1 cellular context compared by ENCODE assay signal in the genomic region with DNA sequence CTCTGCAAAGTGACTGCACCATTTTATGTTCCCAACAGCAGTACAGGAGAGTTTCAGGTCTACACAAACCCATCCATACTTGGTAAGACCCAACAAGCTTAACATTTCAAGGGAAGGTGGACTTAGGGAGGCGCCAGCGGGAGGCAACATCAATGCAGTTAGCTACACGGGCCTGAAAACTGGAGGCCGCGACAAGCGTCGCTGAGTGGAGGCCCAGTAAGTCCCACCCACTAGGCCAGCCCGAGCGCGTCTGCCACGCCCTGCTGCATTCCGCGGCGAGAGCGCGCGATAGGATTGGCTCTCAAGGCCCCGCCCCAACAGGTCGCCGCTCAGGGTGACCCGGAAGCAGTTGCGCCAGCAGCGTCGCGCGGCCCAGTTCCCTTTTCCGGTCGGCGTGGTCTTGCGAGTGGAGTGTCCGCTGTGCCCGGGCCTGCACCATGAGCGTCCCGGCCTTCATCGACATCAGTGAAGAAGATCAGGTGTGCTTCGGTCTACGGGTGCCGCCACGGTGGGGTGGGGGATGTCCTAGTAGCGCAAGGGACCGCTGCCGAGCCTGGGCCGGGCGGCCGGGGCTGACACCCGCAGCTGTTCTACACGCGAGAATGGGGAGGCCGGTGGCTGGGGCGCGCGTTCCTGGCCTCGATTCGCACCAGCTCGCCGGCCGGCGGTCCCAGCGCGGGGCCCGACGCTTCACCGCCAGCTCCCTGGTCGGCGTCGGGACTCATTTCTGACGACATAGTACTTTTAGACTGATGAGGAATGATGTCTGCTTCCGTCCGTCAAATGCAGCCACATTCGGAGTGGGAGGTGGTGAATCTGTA.
TF ChIP-seq lines count a peak whose summit lies in the region.

A gene (plus strand): TSS at position 381 of the 821 bp plus-strand sequence. CDS start 57 bp downstream, at position 438.

TF ChIP-seq in HepG2, 621 proteins besides CTCF, POLR2A, EP300 and RAD21 (continued from another document and continues in another):
- TF ChIP-seq, protein P1, sequence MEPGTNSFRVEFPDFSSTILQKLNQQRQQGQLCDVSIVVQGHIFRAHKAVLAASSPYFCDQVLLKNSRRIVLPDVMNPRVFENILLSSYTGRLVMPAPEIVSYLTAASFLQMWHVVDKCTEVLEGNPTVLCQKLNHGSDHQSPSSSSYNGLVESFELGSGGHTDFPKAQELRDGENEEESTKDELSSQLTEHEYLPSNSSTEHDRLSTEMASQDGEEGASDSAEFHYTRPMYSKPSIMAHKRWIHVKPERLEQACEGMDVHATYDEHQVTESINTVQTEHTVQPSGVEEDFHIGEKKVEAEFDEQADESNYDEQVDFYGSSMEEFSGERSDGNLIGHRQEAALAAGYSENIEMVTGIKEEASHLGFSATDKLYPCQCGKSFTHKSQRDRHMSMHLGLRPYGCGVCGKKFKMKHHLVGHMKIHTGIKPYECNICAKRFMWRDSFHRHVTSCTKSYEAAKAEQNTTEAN (CRISPR knock-in tag; conservative IDR thresholded peaks at IDR 0.05) = peak; percentile 69
- TF ChIP-seq ZNF205 (CRISPR knock-in tag; IDR thresholded peaks at IDR 0.05) = 0 out of 2 replicates have a peak, but pooled peaks have one; percentile 31
- 0 out of 2 replicates have a peak, but pooled peaks have one; percentile 4 for TF ChIP-seq FOXP1 (IDR thresholded peaks at IDR 0.05)
- TF ChIP-seq FOXP1 (CRISPR knock-in tag; IDR thresholded peaks at IDR 0.05) = no peak
- no peak for TF ChIP-seq MAFK (conservative IDR thresholded peaks at IDR 0.05 in 1 of 2, IDR thresholded peaks at IDR 0.05 in 1 of 2; ENCODE audit: low read length in 2 of 2)
- no peak for TF ChIP-seq ZBTB42 (CRISPR knock-in tag; IDR thresholded peaks at IDR 0.05)
- TF ChIP-seq, protein P2, sequence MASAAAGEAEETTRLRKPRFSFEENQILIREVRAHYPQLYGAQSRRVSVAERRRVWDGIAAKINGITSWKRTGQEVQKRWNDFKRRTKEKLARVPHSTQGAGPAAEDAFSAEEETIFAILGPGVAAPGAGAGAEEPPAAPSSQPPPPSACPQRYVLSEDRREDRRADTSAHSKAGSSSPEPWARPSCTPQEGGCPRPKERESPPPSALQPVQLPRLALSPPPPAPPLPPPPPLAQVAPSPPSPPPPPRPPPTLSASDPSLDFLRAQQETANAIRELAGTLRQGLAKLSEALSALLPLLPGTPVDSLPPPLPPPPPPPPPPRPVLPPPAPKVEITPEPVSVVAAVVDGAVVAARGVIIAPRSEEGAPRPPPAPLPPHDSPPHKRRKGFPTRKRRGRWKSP (CRISPR knock-in tag; IDR thresholded peaks at IDR 0.05) = 0 out of 2 replicates have a peak, but pooled peaks have one; percentile 23
- TF ChIP-seq, protein P3, sequence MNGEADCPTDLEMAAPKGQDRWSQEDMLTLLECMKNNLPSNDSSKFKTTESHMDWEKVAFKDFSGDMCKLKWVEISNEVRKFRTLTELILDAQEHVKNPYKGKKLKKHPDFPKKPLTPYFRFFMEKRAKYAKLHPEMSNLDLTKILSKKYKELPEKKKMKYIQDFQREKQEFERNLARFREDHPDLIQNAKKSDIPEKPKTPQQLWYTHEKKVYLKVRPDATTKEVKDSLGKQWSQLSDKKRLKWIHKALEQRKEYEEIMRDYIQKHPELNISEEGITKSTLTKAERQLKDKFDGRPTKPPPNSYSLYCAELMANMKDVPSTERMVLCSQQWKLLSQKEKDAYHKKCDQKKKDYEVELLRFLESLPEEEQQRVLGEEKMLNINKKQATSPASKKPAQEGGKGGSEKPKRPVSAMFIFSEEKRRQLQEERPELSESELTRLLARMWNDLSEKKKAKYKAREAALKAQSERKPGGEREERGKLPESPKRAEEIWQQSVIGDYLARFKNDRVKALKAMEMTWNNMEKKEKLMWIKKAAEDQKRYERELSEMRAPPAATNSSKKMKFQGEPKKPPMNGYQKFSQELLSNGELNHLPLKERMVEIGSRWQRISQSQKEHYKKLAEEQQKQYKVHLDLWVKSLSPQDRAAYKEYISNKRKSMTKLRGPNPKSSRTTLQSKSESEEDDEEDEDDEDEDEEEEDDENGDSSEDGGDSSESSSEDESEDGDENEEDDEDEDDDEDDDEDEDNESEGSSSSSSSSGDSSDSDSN (CRISPR knock-in tag; IDR thresholded peaks at IDR 0.05) = peak; percentile 93
- TF ChIP-seq SMC3 (IDR thresholded peaks at IDR 0.05; ENCODE audit: low read length) = no peak
- TF ChIP-seq NR2F2 (IDR thresholded peaks at IDR 0.05; ENCODE audit: borderline replicate concordance, low read depth) = no peak
- TF ChIP-seq, protein P4, sequence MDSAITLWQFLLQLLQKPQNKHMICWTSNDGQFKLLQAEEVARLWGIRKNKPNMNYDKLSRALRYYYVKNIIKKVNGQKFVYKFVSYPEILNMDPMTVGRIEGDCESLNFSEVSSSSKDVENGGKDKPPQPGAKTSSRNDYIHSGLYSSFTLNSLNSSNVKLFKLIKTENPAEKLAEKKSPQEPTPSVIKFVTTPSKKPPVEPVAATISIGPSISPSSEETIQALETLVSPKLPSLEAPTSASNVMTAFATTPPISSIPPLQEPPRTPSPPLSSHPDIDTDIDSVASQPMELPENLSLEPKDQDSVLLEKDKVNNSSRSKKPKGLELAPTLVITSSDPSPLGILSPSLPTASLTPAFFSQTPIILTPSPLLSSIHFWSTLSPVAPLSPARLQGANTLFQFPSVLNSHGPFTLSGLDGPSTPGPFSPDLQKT (CRISPR knock-in tag; IDR thresholded peaks at IDR 0.05; ENCODE audit: borderline replicate concordance) = no peak
- TF ChIP-seq, protein P5, sequence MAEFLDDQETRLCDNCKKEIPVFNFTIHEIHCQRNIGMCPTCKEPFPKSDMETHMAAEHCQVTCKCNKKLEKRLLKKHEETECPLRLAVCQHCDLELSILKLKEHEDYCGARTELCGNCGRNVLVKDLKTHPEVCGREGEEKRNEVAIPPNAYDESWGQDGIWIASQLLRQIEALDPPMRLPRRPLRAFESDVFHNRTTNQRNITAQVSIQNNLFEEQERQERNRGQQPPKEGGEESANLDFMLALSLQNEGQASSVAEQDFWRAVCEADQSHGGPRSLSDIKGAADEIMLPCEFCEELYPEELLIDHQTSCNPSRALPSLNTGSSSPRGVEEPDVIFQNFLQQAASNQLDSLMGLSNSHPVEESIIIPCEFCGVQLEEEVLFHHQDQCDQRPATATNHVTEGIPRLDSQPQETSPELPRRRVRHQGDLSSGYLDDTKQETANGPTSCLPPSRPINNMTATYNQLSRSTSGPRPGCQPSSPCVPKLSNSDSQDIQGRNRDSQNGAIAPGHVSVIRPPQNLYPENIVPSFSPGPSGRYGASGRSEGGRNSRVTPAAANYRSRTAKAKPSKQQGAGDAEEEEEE (CRISPR knock-in tag; IDR thresholded peaks at IDR 0.05; ENCODE audit: borderline replicate concordance) = no peak
- TF ChIP-seq JUND (CRISPR knock-in tag; IDR thresholded peaks at IDR 0.05) = no peak
- TF ChIP-seq, protein P6, sequence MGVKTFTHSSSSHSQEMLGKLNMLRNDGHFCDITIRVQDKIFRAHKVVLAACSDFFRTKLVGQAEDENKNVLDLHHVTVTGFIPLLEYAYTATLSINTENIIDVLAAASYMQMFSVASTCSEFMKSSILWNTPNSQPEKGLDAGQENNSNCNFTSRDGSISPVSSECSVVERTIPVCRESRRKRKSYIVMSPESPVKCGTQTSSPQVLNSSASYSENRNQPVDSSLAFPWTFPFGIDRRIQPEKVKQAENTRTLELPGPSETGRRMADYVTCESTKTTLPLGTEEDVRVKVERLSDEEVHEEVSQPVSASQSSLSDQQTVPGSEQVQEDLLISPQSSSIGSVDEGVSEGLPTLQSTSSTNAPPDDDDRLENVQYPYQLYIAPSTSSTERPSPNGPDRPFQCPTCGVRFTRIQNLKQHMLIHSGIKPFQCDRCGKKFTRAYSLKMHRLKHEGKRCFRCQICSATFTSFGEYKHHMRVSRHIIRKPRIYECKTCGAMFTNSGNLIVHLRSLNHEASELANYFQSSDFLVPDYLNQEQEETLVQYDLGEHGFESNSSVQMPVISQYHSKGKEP (CRISPR knock-in tag; IDR thresholded peaks at IDR 0.05) = 0 out of 2 replicates have a peak, but pooled peaks have one; percentile 78
- TF ChIP-seq, protein P7, sequence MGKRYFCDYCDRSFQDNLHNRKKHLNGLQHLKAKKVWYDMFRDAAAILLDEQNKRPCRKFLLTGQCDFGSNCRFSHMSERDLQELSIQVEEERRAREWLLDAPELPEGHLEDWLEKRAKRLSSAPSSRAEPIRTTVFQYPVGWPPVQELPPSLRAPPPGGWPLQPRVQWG (CRISPR knock-in tag; IDR thresholded peaks at IDR 0.05; ENCODE audit: borderline replicate concordance, low read depth) = no peak
- TF ChIP-seq KDM2A (CRISPR knock-in tag; IDR thresholded peaks at IDR 0.05; ENCODE audit: borderline replicate concordance, low read depth) = peak; percentile 96
- peak; percentile 89 for TF ChIP-seq FOXC1 (CRISPR knock-in tag; IDR thresholded peaks at IDR 0.05; ENCODE audit: borderline replicate concordance)
- TF ChIP-seq ZNF768 (CRISPR knock-in tag; IDR thresholded peaks at IDR 0.05) = peak; percentile 66; the same call in 1 of the 2 replicates
- peak; percentile 93; the same call in 1 of the 2 replicates for TF ChIP-seq ZNF225 (CRISPR knock-in tag; IDR thresholded peaks at IDR 0.05)
- no peak for TF ChIP-seq FLYWCH1 (CRISPR knock-in tag; IDR thresholded peaks at IDR 0.05)
- TF ChIP-seq ZFP62 (CRISPR knock-in tag; IDR thresholded peaks at IDR 0.05) = no peak
- peak; percentile 83 for TF ChIP-seq ZNF839 (CRISPR knock-in tag; IDR thresholded peaks at IDR 0.05; ENCODE audit: borderline replicate concordance)
- TF ChIP-seq ZNF891 (CRISPR knock-in tag; IDR thresholded peaks at IDR 0.05) = peak; percentile 64; the same call in 1 of the 2 replicates
- peak; percentile 98 for TF ChIP-seq MTF2 (CRISPR knock-in tag; IDR thresholded peaks at IDR 0.05; ENCODE audit: borderline replicate concordance)
- no peak for TF ChIP-seq SP1 (IDR thresholded peaks at IDR 0.05)
- TF ChIP-seq SP1 (CRISPR knock-in tag; IDR thresholded peaks at IDR 0.05) = peak; percentile 93
- TF ChIP-seq, protein P8, sequence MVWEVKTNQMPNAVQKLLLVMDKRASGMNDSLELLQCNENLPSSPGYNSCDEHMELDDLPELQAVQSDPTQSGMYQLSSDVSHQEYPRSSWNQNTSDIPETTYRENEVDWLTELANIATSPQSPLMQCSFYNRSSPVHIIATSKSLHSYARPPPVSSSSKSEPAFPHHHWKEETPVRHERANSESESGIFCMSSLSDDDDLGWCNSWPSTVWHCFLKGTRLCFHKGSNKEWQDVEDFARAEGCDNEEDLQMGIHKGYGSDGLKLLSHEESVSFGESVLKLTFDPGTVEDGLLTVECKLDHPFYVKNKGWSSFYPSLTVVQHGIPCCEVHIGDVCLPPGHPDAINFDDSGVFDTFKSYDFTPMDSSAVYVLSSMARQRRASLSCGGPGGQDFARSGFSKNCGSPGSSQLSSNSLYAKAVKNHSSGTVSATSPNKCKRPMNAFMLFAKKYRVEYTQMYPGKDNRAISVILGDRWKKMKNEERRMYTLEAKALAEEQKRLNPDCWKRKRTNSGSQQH (CRISPR knock-in tag; IDR thresholded peaks at IDR 0.05; ENCODE audit: low read depth) = peak; percentile 52; the same call in 1 of the 2 replicates
- TF ChIP-seq ZNF335 (CRISPR knock-in tag; IDR thresholded peaks at IDR 0.05) = peak; percentile 83
- peak; percentile 90 for TF ChIP-seq SALL1 (CRISPR knock-in tag; IDR thresholded peaks at IDR 0.05)
- TF ChIP-seq ZNF564 (CRISPR knock-in tag; IDR thresholded peaks at IDR 0.05) = peak; percentile 45; the same call in 1 of the 2 replicates
- no peak for TF ChIP-seq SETDB1 (CRISPR knock-in tag; IDR thresholded peaks at IDR 0.05; ENCODE audit: borderline replicate concordance)
- TF ChIP-seq FOXJ3 (CRISPR knock-in tag; IDR thresholded peaks at IDR 0.05; ENCODE audit: borderline replicate concordance) = peak; percentile 74; the same call in 1 of the 2 replicates
- TF ChIP-seq ZNF850 (CRISPR knock-in tag; conservative IDR thresholded peaks at IDR 0.05) = no peak
- peak; percentile 64; the same call in 1 of the 2 replicates for TF ChIP-seq ZSCAN9 (CRISPR knock-in tag; IDR thresholded peaks at IDR 0.05; ENCODE audit: borderline replicate concordance)
- no peak for TF ChIP-seq GTF3A (CRISPR knock-in tag; conservative IDR thresholded peaks at IDR 0.05)
- TF ChIP-seq POLR2AphosphoS5 (IDR thresholded peaks at IDR 0.05; ENCODE audit: low read depth, low read length) = peak; percentile 86
- peak; percentile 57 for TF ChIP-seq XRCC5 (optimal IDR thresholded peaks at IDR 0.05; ENCODE audit: low read length)
- TF ChIP-seq, protein P9, sequence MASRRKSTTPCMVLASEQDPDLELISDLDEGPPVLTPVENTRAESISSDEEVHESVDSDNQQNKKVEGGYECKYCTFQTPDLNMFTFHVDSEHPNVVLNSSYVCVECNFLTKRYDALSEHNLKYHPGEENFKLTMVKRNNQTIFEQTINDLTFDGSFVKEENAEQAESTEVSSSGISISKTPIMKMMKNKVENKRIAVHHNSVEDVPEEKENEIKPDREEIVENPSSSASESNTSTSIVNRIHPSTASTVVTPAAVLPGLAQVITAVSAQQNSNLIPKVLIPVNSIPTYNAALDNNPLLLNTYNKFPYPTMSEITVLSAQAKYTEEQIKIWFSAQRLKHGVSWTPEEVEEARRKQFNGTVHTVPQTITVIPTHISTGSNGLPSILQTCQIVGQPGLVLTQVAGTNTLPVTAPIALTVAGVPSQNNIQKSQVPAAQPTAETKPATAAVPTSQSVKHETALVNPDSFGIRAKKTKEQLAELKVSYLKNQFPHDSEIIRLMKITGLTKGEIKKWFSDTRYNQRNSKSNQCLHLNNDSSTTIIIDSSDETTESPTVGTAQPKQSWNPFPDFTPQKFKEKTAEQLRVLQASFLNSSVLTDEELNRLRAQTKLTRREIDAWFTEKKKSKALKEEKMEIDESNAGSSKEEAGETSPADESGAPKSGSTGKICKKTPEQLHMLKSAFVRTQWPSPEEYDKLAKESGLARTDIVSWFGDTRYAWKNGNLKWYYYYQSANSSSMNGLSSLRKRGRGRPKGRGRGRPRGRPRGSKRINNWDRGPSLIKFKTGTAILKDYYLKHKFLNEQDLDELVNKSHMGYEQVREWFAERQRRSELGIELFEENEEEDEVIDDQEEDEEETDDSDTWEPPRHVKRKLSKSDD (CRISPR knock-in tag; IDR thresholded peaks at IDR 0.05; ENCODE audit: low read depth) = 0 out of 2 replicates have a peak, but pooled peaks have one; percentile 7
- 0 out of 2 replicates have a peak, but pooled peaks have one; percentile 18 for TF ChIP-seq SOX5 (CRISPR knock-in tag; IDR thresholded peaks at IDR 0.05; ENCODE audit: borderline replicate concordance)
- TF ChIP-seq ZNF737 (CRISPR knock-in tag; IDR thresholded peaks at IDR 0.05; ENCODE audit: borderline replicate concordance) = peak; percentile 88; the same call in 1 of the 2 replicates
- TF ChIP-seq KAT7 (CRISPR knock-in tag; IDR thresholded peaks at IDR 0.05; ENCODE audit: borderline replicate concordance) = peak; percentile 91
- no peak for TF ChIP-seq ZNF672 (CRISPR knock-in tag; IDR thresholded peaks at IDR 0.05)
- peak; percentile 64; the same call in 1 of the 2 replicates for TF ChIP-seq ZNF75D (CRISPR knock-in tag; IDR thresholded peaks at IDR 0.05; ENCODE audit: borderline replicate concordance)
